Comparison of ENCODE assay signal across 1 cellular context in the genomic region with DNA sequence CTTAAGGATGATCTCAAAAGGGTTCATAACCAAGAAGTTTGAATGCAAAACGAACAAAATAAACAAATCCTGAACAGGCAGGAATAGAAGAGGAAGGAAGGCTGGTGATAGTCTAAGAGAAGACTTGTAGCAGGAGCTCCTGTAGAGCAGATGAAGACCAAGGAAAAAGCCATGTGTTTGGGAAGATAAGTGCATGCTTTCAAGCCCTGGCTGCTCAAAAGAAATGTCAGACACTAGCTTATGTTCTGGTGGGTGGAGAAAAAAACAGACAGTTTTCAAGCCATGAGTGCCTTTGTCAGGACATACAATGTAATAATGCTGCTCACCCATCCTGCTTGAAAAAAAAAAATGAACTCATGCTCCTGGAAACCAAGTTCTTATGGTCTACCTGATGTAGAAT.
TF ChIP-seq lines count a peak whose summit lies in the region.

No MANE protein-coding gene starts in this region.

TF ChIP-seq in K562, 482 proteins besides CTCF, POLR2A, EP300 and RAD21 (continued from another document and continues in another):
- TF ChIP-seq, protein P1, sequence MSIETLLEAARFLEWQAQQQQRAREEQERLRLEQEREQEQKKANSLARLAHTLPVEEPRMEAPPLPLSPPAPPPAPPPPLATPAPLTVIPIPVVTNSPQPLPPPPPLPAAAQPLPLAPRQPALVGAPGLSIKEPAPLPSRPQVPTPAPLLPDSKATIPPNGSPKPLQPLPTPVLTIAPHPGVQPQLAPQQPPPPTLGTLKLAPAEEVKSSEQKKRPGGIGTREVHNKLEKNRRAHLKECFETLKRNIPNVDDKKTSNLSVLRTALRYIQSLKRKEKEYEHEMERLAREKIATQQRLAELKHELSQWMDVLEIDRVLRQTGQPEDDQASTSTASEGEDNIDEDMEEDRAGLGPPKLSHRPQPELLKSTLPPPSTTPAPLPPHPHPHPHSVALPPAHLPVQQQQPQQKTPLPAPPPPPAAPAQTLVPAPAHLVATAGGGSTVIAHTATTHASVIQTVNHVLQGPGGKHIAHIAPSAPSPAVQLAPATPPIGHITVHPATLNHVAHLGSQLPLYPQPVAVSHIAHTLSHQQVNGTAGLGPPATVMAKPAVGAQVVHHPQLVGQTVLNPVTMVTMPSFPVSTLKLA (conservative IDR thresholded peaks at IDR 0.05), result peak; percentile 63 to 85
- TF ChIP-seq GATA2 (CRISPR knock-in tag; IDR thresholded peaks at IDR 0.05) (peak; percentile 20; the same call in 1 of the 2 replicates), ZNF41 (CRISPR knock-in tag; conservative IDR thresholded peaks at IDR 0.05) (no peak), GABPB2 (CRISPR knock-in tag; conservative IDR thresholded peaks at IDR 0.05) (no peak), LARP7 (IDR thresholded peaks at IDR 0.05) (no peak), ZNF3 (CRISPR knock-in tag; IDR thresholded peaks at IDR 0.05) (no peak), HMG20B (CRISPR knock-in tag; IDR thresholded peaks at IDR 0.05) (no peak), TAL1 (IDR thresholded peaks at IDR 0.05) (peak; percentile 79), SRF (CRISPR knock-in tag; IDR thresholded peaks at IDR 0.05) (no peak), ELF2 (CRISPR knock-in tag; IDR thresholded peaks at IDR 0.05) (no peak), GTF2E2 (tag; IDR thresholded peaks at IDR 0.05) (no peak), NEUROD1 (IDR thresholded peaks at IDR 0.05; ENCODE audit: borderline replicate concordance, low read depth, low read length, partially characterized antibody) (no peak), XRCC4 (IDR thresholded peaks at IDR 0.05; ENCODE audit: extremely low read depth, insufficient read depth, insufficient read length) (no peak), CEBPB (tag; IDR thresholded peaks at IDR 0.05) (no peak), NRF1 (conservative IDR thresholded peaks at IDR 0.05 in 1 of 2, IDR thresholded peaks at IDR 0.05 in 1 of 2) (no peak; a peak in 1 of 4 replicates)
- TF ChIP-seq, protein P2, sequence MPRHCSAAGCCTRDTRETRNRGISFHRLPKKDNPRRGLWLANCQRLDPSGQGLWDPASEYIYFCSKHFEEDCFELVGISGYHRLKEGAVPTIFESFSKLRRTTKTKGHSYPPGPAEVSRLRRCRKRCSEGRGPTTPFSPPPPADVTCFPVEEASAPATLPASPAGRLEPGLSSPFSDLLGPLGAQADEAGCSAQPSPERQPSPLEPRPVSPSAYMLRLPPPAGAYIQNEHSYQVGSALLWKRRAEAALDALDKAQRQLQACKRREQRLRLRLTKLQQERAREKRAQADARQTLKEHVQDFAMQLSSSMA (CRISPR knock-in tag; IDR thresholded peaks at IDR 0.05), result no peak
- TF ChIP-seq, protein P3, sequence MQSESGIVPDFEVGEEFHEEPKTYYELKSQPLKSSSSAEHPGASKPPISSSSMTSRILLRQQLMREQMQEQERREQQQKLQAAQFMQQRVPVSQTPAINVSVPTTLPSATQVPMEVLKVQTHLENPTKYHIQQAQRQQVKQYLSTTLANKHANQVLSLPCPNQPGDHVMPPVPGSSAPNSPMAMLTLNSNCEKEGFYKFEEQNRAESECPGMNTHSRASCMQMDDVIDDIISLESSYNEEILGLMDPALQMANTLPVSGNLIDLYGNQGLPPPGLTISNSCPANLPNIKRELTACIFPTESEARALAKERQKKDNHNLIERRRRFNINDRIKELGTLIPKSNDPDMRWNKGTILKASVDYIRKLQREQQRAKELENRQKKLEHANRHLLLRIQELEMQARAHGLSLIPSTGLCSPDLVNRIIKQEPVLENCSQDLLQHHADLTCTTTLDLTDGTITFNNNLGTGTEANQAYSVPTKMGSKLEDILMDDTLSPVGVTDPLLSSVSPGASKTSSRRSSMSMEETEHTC (IDR thresholded peaks at IDR 0.05), result no peak
- TF ChIP-seq, protein P4, sequence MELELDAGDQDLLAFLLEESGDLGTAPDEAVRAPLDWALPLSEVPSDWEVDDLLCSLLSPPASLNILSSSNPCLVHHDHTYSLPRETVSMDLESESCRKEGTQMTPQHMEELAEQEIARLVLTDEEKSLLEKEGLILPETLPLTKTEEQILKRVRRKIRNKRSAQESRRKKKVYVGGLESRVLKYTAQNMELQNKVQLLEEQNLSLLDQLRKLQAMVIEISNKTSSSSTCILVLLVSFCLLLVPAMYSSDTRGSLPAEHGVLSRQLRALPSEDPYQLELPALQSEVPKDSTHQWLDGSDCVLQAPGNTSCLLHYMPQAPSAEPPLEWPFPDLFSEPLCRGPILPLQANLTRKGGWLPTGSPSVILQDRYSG (tag; conservative IDR thresholded peaks at IDR 0.05; ENCODE audit: low read depth), result no peak
- TF ChIP-seq, protein P5, sequence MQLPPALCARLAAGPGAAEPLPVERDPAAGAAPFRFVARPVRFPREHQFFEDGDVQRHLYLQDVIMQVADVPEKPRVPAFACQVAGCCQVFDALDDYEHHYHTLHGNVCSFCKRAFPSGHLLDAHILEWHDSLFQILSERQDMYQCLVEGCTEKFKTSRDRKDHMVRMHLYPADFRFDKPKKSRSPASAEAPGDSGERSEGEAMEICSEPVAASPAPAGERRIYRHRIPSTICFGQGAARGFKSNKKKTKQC (CRISPR knock-in tag; IDR thresholded peaks at IDR 0.05), result no peak
- TF ChIP-seq, protein P6, sequence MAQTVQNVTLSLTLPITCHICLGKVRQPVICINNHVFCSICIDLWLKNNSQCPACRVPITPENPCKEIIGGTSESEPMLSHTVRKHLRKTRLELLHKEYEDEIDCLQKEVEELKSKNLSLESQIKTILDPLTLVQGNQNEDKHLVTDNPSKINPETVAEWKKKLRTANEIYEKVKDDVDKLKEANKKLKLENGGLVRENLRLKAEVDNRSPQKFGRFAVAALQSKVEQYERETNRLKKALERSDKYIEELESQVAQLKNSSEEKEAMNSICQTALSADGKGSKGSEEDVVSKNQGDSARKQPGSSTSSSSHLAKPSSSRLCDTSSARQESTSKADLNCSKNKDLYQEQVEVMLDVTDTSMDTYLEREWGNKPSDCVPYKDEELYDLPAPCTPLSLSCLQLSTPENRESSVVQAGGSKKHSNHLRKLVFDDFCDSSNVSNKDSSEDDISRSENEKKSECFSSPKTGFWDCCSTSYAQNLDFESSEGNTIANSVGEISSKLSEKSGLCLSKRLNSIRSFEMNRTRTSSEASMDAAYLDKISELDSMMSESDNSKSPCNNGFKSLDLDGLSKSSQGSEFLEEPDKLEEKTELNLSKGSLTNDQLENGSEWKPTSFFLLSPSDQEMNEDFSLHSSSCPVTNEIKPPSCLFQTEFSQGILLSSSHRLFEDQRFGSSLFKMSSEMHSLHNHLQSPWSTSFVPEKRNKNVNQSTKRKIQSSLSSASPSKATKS (CRISPR knock-in tag; IDR thresholded peaks at IDR 0.05), result no peak
- TF ChIP-seq, protein P7, sequence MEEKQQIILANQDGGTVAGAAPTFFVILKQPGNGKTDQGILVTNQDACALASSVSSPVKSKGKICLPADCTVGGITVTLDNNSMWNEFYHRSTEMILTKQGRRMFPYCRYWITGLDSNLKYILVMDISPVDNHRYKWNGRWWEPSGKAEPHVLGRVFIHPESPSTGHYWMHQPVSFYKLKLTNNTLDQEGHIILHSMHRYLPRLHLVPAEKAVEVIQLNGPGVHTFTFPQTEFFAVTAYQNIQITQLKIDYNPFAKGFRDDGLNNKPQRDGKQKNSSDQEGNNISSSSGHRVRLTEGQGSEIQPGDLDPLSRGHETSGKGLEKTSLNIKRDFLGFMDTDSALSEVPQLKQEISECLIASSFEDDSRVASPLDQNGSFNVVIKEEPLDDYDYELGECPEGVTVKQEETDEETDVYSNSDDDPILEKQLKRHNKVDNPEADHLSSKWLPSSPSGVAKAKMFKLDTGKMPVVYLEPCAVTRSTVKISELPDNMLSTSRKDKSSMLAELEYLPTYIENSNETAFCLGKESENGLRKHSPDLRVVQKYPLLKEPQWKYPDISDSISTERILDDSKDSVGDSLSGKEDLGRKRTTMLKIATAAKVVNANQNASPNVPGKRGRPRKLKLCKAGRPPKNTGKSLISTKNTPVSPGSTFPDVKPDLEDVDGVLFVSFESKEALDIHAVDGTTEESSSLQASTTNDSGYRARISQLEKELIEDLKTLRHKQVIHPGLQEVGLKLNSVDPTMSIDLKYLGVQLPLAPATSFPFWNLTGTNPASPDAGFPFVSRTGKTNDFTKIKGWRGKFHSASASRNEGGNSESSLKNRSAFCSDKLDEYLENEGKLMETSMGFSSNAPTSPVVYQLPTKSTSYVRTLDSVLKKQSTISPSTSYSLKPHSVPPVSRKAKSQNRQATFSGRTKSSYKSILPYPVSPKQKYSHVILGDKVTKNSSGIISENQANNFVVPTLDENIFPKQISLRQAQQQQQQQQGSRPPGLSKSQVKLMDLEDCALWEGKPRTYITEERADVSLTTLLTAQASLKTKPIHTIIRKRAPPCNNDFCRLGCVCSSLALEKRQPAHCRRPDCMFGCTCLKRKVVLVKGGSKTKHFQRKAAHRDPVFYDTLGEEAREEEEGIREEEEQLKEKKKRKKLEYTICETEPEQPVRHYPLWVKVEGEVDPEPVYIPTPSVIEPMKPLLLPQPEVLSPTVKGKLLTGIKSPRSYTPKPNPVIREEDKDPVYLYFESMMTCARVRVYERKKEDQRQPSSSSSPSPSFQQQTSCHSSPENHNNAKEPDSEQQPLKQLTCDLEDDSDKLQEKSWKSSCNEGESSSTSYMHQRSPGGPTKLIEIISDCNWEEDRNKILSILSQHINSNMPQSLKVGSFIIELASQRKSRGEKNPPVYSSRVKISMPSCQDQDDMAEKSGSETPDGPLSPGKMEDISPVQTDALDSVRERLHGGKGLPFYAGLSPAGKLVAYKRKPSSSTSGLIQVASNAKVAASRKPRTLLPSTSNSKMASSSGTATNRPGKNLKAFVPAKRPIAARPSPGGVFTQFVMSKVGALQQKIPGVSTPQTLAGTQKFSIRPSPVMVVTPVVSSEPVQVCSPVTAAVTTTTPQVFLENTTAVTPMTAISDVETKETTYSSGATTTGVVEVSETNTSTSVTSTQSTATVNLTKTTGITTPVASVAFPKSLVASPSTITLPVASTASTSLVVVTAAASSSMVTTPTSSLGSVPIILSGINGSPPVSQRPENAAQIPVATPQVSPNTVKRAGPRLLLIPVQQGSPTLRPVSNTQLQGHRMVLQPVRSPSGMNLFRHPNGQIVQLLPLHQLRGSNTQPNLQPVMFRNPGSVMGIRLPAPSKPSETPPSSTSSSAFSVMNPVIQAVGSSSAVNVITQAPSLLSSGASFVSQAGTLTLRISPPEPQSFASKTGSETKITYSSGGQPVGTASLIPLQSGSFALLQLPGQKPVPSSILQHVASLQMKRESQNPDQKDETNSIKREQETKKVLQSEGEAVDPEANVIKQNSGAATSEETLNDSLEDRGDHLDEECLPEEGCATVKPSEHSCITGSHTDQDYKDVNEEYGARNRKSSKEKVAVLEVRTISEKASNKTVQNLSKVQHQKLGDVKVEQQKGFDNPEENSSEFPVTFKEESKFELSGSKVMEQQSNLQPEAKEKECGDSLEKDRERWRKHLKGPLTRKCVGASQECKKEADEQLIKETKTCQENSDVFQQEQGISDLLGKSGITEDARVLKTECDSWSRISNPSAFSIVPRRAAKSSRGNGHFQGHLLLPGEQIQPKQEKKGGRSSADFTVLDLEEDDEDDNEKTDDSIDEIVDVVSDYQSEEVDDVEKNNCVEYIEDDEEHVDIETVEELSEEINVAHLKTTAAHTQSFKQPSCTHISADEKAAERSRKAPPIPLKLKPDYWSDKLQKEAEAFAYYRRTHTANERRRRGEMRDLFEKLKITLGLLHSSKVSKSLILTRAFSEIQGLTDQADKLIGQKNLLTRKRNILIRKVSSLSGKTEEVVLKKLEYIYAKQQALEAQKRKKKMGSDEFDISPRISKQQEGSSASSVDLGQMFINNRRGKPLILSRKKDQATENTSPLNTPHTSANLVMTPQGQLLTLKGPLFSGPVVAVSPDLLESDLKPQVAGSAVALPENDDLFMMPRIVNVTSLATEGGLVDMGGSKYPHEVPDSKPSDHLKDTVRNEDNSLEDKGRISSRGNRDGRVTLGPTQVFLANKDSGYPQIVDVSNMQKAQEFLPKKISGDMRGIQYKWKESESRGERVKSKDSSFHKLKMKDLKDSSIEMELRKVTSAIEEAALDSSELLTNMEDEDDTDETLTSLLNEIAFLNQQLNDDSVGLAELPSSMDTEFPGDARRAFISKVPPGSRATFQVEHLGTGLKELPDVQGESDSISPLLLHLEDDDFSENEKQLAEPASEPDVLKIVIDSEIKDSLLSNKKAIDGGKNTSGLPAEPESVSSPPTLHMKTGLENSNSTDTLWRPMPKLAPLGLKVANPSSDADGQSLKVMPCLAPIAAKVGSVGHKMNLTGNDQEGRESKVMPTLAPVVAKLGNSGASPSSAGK (IDR thresholded peaks at IDR 0.05), result peak; percentile 98
